ENCODE assay signal across 25 cellular contexts in the genomic region with DNA sequence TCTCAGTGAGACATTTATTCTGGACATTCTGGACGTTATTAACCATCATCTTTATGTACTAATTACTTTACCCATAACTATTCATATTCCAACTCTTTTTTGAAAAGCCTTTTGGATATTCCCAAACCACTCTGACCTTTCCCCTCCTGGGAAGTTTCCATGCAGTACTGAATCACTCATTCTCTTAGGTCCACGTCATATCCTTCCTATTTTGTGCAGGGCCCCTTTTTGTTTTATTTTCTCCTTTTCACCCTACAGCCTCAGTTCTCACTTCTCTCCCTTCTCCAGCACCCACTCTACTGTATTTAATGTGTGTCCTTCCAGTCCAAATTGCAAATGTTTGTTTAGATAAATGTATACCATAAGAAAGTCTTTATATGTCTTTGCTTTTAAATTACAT. TPM values are rescaled to one million over a fixed set of nuclear protein-coding genes. Genes with fewer than 3 reads are reported as not detected.
A peak's percentile ranks its signal among the peaks of the same experiment; 100 is the strongest.
DNase-seq lines count a peak whose midpoint lies in the region; ATAC-seq, FAIRE-seq and TF ChIP-seq lines count a peak whose summit lies in the region.
"Had no signal": no experiment of that assay in that cellular context is flagged by ENCODE, and none has a peak within 500 bp of the region (broad histone marks: within the 10 kb centered on the region; RNA-seq: fewer than 3 reads in every experiment).

No MANE protein-coding gene starts in this region.

- no peaks in the 10 kb centered on the region for H3K79me2 ChIP-seq in fibroblast of lung (ENCODE audit: control insufficient read depth, insufficient read depth, low read length)

- peak overlapping the region; percentile 64 for H3K4me3 ChIP-seq in SK-N-MC
- no peak overlapping the region for H3K4me3 ChIP-seq in fibroblast of lung (replicated peaks in 1 of 4; ENCODE audit: control extremely low read depth in 1 of 4, insufficient read depth in 1 of 4, low read depth in 3 of 4, low read length in 4 of 4)
- no peak overlapping the region for H3K4me3 ChIP-seq in small intestine (ENCODE audit: low read depth in 1 of 2, low read length in 2 of 2)
- H3K4me3 ChIP-seq: ascending aorta; BLaER1 treated with 17β-estradiol and CSF1 and Interleukin-3, amounts not matched to agents 10 nM and 100 nM; gastrocnemius medialis; prostate gland; skin epidermis had no signal

- H3K27me3 ChIP-seq in fibroblast of lung (ENCODE audit: control insufficient read depth, insufficient read depth, low read length) (no peaks in the 10 kb centered on the region), small intestine (ENCODE audit: control insufficient read depth in 2 of 2, insufficient read depth in 2 of 2, low read length in 2 of 2) (no peaks in the 10 kb centered on the region)
- H3K27me3 ChIP-seq: ascending aorta; BLaER1 treated with 17β-estradiol and CSF1 and Interleukin-3, amounts not matched to agents 10 nM and 100 nM; gastrocnemius medialis had no signal

- no peak for ATAC-seq in activated naive CD8-positive, alpha-beta T cell treated with anti-CD3 and anti-CD28 coated beads, Interleukin-2, amount 50 U/mL, for 24 hours
- no peak for ATAC-seq in HG02571 (IDR thresholded peaks at IDR 0.05; ENCODE audit: unreplicated experiment)
- ATAC-seq in activated CD4-positive, CD25-positive, alpha-beta regulatory T cell treated with anti-CD3 and anti-CD28 coated beads, Interleukin-2, amount 50 U/mL, for 24 hours: no peak
- ATAC-seq: gastrocnemius medialis, left cardiac atrium had no signal

- H3K36me3 Mint-ChIP-seq in activated naive CD8-positive, alpha-beta T cell: no peaks in the 10 kb centered on the region
- H3K36me3 Mint-ChIP-seq in activated naive CD8-positive, alpha-beta T cell treated with anti-CD3 and anti-CD28 coated beads, Interleukin-2, amount 50 U/mL, for 24 hours (ENCODE audit: low read depth): no peaks in the 10 kb centered on the region
- H3K36me3 Mint-ChIP-seq: activated CD4-positive, alpha-beta memory T cell treated with anti-CD3 and anti-CD28 coated beads for 36 hours; mesothelial cell of epicardium had no signal

- peak overlapping the region; percentile 51 for H3K4me2 ChIP-seq in fibroblast of lung (ENCODE audit: extremely low read depth, insufficient read depth, low read length)

- WGBS in small intestine, 3 donors: 50 to 77% (median 63%) methylated on average over 2 of the region's 2 CpGs

- no peaks in the 10 kb centered on the region for H3K9me3 Mint-ChIP-seq in activated naive CD8-positive, alpha-beta T cell (ENCODE audit: low read depth)
- H3K9me3 Mint-ChIP-seq in activated naive CD8-positive, alpha-beta T cell treated with anti-CD3 and anti-CD28 coated beads, Interleukin-2, amount 50 U/mL, for 24 hours: no peaks in the 10 kb centered on the region
- H3K9me3 Mint-ChIP-seq: activated CD4-positive, alpha-beta memory T cell treated with anti-CD3 and anti-CD28 coated beads for 36 hours; mesothelial cell of epicardium; nephron progenitor cell had no signal

- no peaks in the 10 kb centered on the region for H3K27me3 Mint-ChIP-seq in activated naive CD8-positive, alpha-beta T cell
- no peaks in the 10 kb centered on the region for H3K27me3 Mint-ChIP-seq in activated naive CD8-positive, alpha-beta T cell treated with anti-CD3 and anti-CD28 coated beads, Interleukin-2, amount 50 U/mL, for 24 hours
- H3K27me3 Mint-ChIP-seq: activated CD4-positive, alpha-beta memory T cell treated with anti-CD3 and anti-CD28 coated beads for 36 hours had no signal

- no peak for FAIRE-seq in small intestine (lab: Jason Lieb, UNC)
- FAIRE-seq: endometrium had no signal

- peak overlapping the region; percentile 59 for H3K27ac Mint-ChIP-seq in activated naive CD8-positive, alpha-beta T cell
- H3K27ac Mint-ChIP-seq in activated naive CD8-positive, alpha-beta T cell treated with anti-CD3 and anti-CD28 coated beads, Interleukin-2, amount 50 U/mL, for 24 hours: no peak overlapping the region
- H3K27ac Mint-ChIP-seq: activated CD4-positive, alpha-beta memory T cell treated with anti-CD3 and anti-CD28 coated beads for 36 hours; mesothelial cell of epicardium; nephron progenitor cell had no signal

- peaks cover 35% of the 10 kb centered on the region for H3K4me1 Mint-ChIP-seq in activated naive CD8-positive, alpha-beta T cell (ENCODE audit: low read depth)
- peaks cover 21% of the 10 kb centered on the region for H3K4me1 Mint-ChIP-seq in activated naive CD8-positive, alpha-beta T cell treated with anti-CD3 and anti-CD28 coated beads, Interleukin-2, amount 50 U/mL, for 24 hours
- H3K4me1 Mint-ChIP-seq: nephron progenitor cell had no signal

- peak overlapping the region; percentile 84 for H3K9ac ChIP-seq in SK-N-MC (ENCODE audit: insufficient read length)
- H3K9ac ChIP-seq in fibroblast of lung (ENCODE audit: insufficient read depth, low read length): no peak overlapping the region
- H3K9ac ChIP-seq: BLaER1 treated with 17β-estradiol and CSF1 and Interleukin-3, amounts not matched to agents 10 nM and 100 nM had no signal

- H3K27ac ChIP-seq in SK-N-MC (peak overlapping the region; percentile 100), fibroblast of lung (ENCODE audit: insufficient read depth, low read length) (no peak overlapping the region), small intestine (ENCODE audit: low read depth in 1 of 2, low read length in 1 of 2) (no peak overlapping the region)
- H3K27ac ChIP-seq: ascending aorta; BLaER1 treated with 17β-estradiol and CSF1 and Interleukin-3, amounts not matched to agents 10 nM and 100 nM; gastrocnemius medialis; prostate gland had no signal

- no peaks in the 10 kb centered on the region for H3K9me3 ChIP-seq in SK-N-MC (ENCODE audit: low read depth, low read length)
- H3K9me3 ChIP-seq in fibroblast of lung (ENCODE audit: control insufficient read depth, insufficient read depth, low read depth, low read length): no peaks in the 10 kb centered on the region
- H3K9me3 ChIP-seq in small intestine (ENCODE audit: control insufficient read depth, low read depth): no peaks in the 10 kb centered on the region
- H3K9me3 ChIP-seq: ascending aorta, gastrocnemius medialis, prostate gland had no signal

- no peak overlapping the region for H3K4me3 Mint-ChIP-seq in activated naive CD8-positive, alpha-beta T cell
- no peak overlapping the region for H3K4me3 Mint-ChIP-seq in activated naive CD8-positive, alpha-beta T cell treated with anti-CD3 and anti-CD28 coated beads, Interleukin-2, amount 50 U/mL, for 24 hours
- H3K4me3 Mint-ChIP-seq: activated CD4-positive, alpha-beta memory T cell treated with anti-CD3 and anti-CD28 coated beads for 36 hours; mesothelial cell of epicardium; nephron progenitor cell had no signal

- no peaks in the 10 kb centered on the region for H3K36me3 ChIP-seq in SK-N-MC (ENCODE audit: insufficient read depth, low read length)
- no peaks in the 10 kb centered on the region for H3K36me3 ChIP-seq in fibroblast of lung (ENCODE audit: control insufficient read depth, insufficient read depth, low read length)
- H3K36me3 ChIP-seq in small intestine (ENCODE audit: control insufficient read depth in 2 of 2, insufficient read depth in 2 of 2, low read length in 2 of 2): no peaks in the 10 kb centered on the region
- H3K36me3 ChIP-seq: ascending aorta; BLaER1 treated with 17β-estradiol and CSF1 and Interleukin-3, amounts not matched to agents 10 nM and 100 nM; gastrocnemius medialis; prostate gland had no signal

- H3K4me1 ChIP-seq in fibroblast of lung (ENCODE audit: control insufficient read depth, extremely low read depth, insufficient read depth, low read length): peaks cover 2% of the 10 kb centered on the region
- peaks cover 3 to 4% of the 10 kb centered on the region in 2 donors for H3K4me1 ChIP-seq in small intestine (ENCODE audit: control insufficient read depth in 2 of 2, insufficient read depth in 1 of 2, low read depth in 1 of 2, low read length in 1 of 2)
- H3K4me1 ChIP-seq: ascending aorta, gastrocnemius medialis, prostate gland had no signal

- TF ChIP-seq CTCF in fibroblast of lung (conservative IDR thresholded peaks at IDR 0.05 in 1 of 2, IDR thresholded peaks at IDR 0.05 in 1 of 2; ENCODE audit: low read depth in 1 of 2, low read length in 2 of 2): no peak

- no peak for DNase-seq in activated naive CD8-positive, alpha-beta T cell treated with anti-CD3 and anti-CD28 coated beads, Interleukin-2, amount 50 U/mL, for 24 hours
- DNase-seq in SK-N-MC (ENCODE audit: low read depth, low spot score) (no peak), fibroblast of lung (ENCODE audit: low read depth in 2 of 2) (peak; percentile 50 to 75), medulla oblongata (ENCODE audit: extremely low spot score) (no peak), small intestine (no peak)
- DNase-seq: 8988T; activated CD4-positive, alpha-beta memory T cell treated with anti-CD3 and anti-CD28 coated beads for 36 hours; activated naive CD4-positive, alpha-beta T cell treated with Interleukin-2 at 50 U/mL for 16 hours; activated T-cell treated with anti-CD3 and anti-CD28 coated beads, Interleukin-2, amount 50 U/mL, for 1 hour; gastrocnemius medialis; KBM-7; left cardiac atrium; NCI-H2029 treated with DMSO at 0.1 percent for 48 hours; NCI-H446 treated with DMSO at 0.1 percent for 48 hours; nephron progenitor cell; stimulated activated CD4-positive, alpha-beta T cell treated with anti-CD3 and anti-CD28 coated beads, Interleukin-4, amount 100 ng/mL, for 1 hour had no signal

- no peak overlapping the region for H2AFZ ChIP-seq in fibroblast of lung (ENCODE audit: low read length)

- H4K20me1 ChIP-seq in fibroblast of lung (ENCODE audit: control insufficient read depth, extremely low read depth, insufficient read depth, low read length): no peaks in the 10 kb centered on the region
- H4K20me1 ChIP-seq: BLaER1 treated with 17β-estradiol and CSF1 and Interleukin-3, amounts not matched to agents 10 nM and 100 nM had no signal

RNA-seq across cellular contexts. Expression of a gene that starts 16.4 kb away (rescaled TPM):
- total RNA-seq in fibroblast of lung: 110 and 141 TPM in 2 replicates
- polyA plus RNA-seq in fibroblast of lung (216 and 230 TPM in 2 replicates), small intestine (1,000 to 10,000 TPM in 2 of 3 donors, 100 to 1,000 TPM in 1; 921 to 1,048 (median 1,042) TPM)
- 151 and 174 TPM in 2 replicates for polyA plus RNA-seq in fibroblast of lung (2012)
- polyA minus RNA-seq in fibroblast of lung (ENCODE audit: low replicate concordance): 145 and 189 TPM in 2 replicates

Comparison
In these comparisons a context has a peak if more than half of its experiments do, and no peak if none do; other contexts are left out.
1. DNase-seq: peak in fibroblast of lung (2 of 2); none in activated naive CD8-positive, alpha-beta T cell treated with anti-CD3 and anti-CD28 coated beads, Interleukin-2, amount 50 U/mL, for 24 hours (single experiment), SK-N-MC (single experiment), medulla oblongata (single experiment) and small intestine (single experiment).